In the genomic region with DNA sequence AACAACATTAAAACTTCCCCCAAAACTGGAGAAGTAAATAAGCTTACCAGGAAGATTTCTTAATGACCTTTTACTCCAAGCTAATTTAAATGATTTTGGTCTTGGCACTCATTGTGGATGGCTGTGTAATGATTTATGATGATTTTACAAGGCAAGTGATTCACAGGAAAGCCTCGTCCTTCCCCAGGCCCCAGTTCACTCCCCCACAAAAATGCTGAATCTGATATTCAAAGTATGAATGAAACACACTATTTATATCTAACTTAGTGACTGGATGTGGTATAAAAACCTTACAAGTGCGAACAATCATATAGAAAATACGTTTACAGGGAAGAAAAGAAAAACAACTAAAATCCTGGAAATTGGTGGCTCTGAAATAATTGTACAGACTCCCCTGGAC, we compare ENCODE assay signal across 11 cellular contexts. TPM values are rescaled to one million over a fixed set of nuclear protein-coding genes. Genes with fewer than 3 reads are reported as not detected.
DNase-seq lines count a peak whose midpoint lies in the region; ATAC-seq, FAIRE-seq and TF ChIP-seq lines count a peak whose summit lies in the region.
"Had no signal": no experiment of that assay in that cellular context is flagged by ENCODE, and none has a peak within 500 bp of the region (broad histone marks: within the 10 kb centered on the region; RNA-seq: fewer than 3 reads in every experiment).

No MANE protein-coding gene starts in this region.

- TF ChIP-seq CTCF in astrocyte of the cerebellum (IDR thresholded peaks at IDR 0.05; ENCODE audit: low read depth, low read length, missing control alignments): no peak
- TF ChIP-seq CTCF in suprapubic skin (IDR thresholded peaks at IDR 0.05): no peak

- H3K36me3 Mint-ChIP-seq in immature natural killer cell: peaks cover 0 to 7% (median 6%) of the 10 kb centered on the region in 3 donors

- peaks cover 55 to 65% of the 10 kb centered on the region in 2 donors for H3K4me1 Mint-ChIP-seq in immature natural killer cell

- peaks cover 0 to 1% (median 0%) of the 10 kb centered on the region in 6 donors for H3K9me3 Mint-ChIP-seq in immature natural killer cell
- H3K9me3 Mint-ChIP-seq: activated CD8-positive, alpha-beta T cell treated with anti-CD3 and anti-CD28 coated beads for 36 hours had no signal

- H3K27me3 Mint-ChIP-seq in immature natural killer cell (ENCODE audit: low read depth in 3 of 3): no peaks in the 10 kb centered on the region
- H3K27me3 Mint-ChIP-seq: activated CD8-positive, alpha-beta T cell treated with anti-CD3 and anti-CD28 coated beads for 36 hours had no signal

- H3K4me3 Mint-ChIP-seq in immature natural killer cell: no peak overlapping the region
- H3K4me3 Mint-ChIP-seq: activated CD8-positive, alpha-beta T cell treated with anti-CD3 and anti-CD28 coated beads for 36 hours had no signal

- TF ChIP-seq EP300 in suprapubic skin (IDR thresholded peaks at IDR 0.05): no peak

- no peak for TF ChIP-seq POLR2A in H54 (IDR thresholded peaks at IDR 0.05; ENCODE audit: low read depth, low read length)
- no peak for TF ChIP-seq POLR2A in suprapubic skin (IDR thresholded peaks at IDR 0.05)

- H3K4me3 ChIP-seq in astrocyte of the cerebellum (ENCODE audit: low read depth, low read length): no peak overlapping the region
- H3K4me3 ChIP-seq in suprapubic skin: no peak overlapping the region

- peaks cover 28% of the 10 kb centered on the region for H3K36me3 ChIP-seq in suprapubic skin

- WGBS in suprapubic skin: 47% methylated on average over 3 of the region's 3 CpGs

- ATAC-seq in HG03139 (IDR thresholded peaks at IDR 0.05; ENCODE audit: unreplicated experiment): no peak
- no peak for ATAC-seq in HG02623 (IDR thresholded peaks at IDR 0.05; ENCODE audit: unreplicated experiment)
- ATAC-seq: activated CD8-positive, alpha-beta T cell treated with anti-CD3 and anti-CD28 coated beads for 36 hours had no signal

- H3K27ac ChIP-seq in suprapubic skin: peak overlapping the region; percentile 25

- peaks cover 60% of the 10 kb centered on the region for H3K4me1 ChIP-seq in suprapubic skin

- no peak for FAIRE-seq in H54 (lab: Jason Lieb, UNC)

- in situ Hi-C loops in astrocyte of the cerebellum (cut with HindIII; ENCODE audit: low sequenced_read_pairs): no loop called here

- no peaks in the 10 kb centered on the region for H3K27me3 ChIP-seq in suprapubic skin

- DNase-seq in H54 (ENCODE audit: insufficient read length, low spot score) (peak; percentile 36), astrocyte of the cerebellum (ENCODE audit: low read depth) (peak; percentile 66), immature natural killer cell (no peak), suprapubic skin (ENCODE audit: low spot score in 2 of 2) (no peak), activated gamma-delta T cell (lab: John Stamatoyannopoulos, UW) (no peak)
- DNase-seq in activated CD4-positive, CD25-positive, alpha-beta regulatory T cell treated with anti-CD3 and anti-CD28 coated beads, Interleukin-2, amount 50 U/mL, for 72 hours: no peak
- DNase-seq: activated CD8-positive, alpha-beta T cell treated with anti-CD3 and anti-CD28 coated beads for 36 hours; caudate nucleus; stimulated activated naive CD4-positive, alpha-beta T cell had no signal

- peak overlapping the region in 5 of 6 donors; percentile 12 to 64 (median 28) for H3K27ac Mint-ChIP-seq in immature natural killer cell
- H3K27ac Mint-ChIP-seq: activated CD8-positive, alpha-beta T cell treated with anti-CD3 and anti-CD28 coated beads for 36 hours had no signal

- no peaks in the 10 kb centered on the region for H3K9me3 ChIP-seq in suprapubic skin

RNA-seq across cellular contexts. Expression of a gene that starts 49.8 kb away (rescaled TPM):
- polyA plus RNA-seq in immature natural killer cell: 1 to 10 TPM; 1.2 to 6.1 (median 2.0) TPM
- total RNA-seq in suprapubic skin: 10 to 100 TPM; 20.5 to 55.4 (median 22.4) TPM

Comparison
In these comparisons a context has a peak if more than half of its experiments do, and no peak if none do; other contexts are left out.
1. DNase-seq: peak in H54 (single experiment) and astrocyte of the cerebellum (single experiment); none in immature natural killer cell (0 of 3), suprapubic skin (0 of 2), activated CD4-positive, CD25-positive, alpha-beta regulatory T cell treated with anti-CD3 and anti-CD28 coated beads, Interleukin-2, amount 50 U/mL, for 72 hours (single experiment) and activated gamma-delta T cell (single experiment).